Comparison of ENCODE assay signal across 8 cellular contexts in the genomic region with DNA sequence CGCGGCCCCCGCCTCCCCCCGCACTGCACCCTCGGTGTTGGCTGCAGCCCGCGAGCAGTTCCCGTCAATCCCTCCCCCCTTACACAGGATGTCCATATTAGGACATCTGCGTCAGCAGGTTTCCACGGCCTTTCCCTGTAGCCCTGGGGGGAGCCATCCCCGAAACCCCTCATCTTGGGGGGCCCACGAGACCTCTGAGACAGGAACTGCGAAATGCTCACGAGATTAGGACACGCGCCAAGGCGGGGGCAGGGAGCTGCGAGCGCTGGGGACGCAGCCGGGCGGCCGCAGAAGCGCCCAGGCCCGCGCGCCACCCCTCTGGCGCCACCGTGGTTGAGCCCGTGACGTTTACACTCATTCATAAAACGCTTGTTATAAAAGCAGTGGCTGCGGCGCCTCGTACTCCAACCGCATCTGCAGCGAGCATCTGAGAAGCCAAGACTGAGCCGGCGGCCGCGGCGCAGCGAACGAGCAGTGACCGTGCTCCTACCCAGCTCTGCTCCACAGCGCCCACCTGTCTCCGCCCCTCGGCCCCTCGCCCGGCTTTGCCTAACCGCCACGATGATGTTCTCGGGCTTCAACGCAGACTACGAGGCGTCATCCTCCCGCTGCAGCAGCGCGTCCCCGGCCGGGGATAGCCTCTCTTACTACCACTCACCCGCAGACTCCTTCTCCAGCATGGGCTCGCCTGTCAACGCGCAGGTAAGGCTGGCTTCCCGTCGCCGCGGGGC. TPM values are rescaled to one million over a fixed set of nuclear protein-coding genes. Genes with fewer than 3 reads are reported as not detected.
DNase-seq lines count a peak whose midpoint lies in the region; ATAC-seq and TF ChIP-seq lines count a peak whose summit lies in the region.

A gene (plus strand): TSS at position 407 of the 731 bp plus-strand sequence. CDS start 155 bp downstream, at position 562.

- DNase-seq in NCI-H748 (lab: John Stamatoyannopoulos, UW; ENCODE audit: unreplicated experiment): peak; percentile 96
- peak; percentile 88 for DNase-seq in activated CD4-positive, alpha-beta T cell treated with anti-CD3 and anti-CD28 coated beads, Interleukin-2, amount 50 U/mL, for 1 hour
- peak; percentile 93 to 95 for DNase-seq in left lung
- DNase-seq in stimulated activated CD4-positive, alpha-beta T cell treated with anti-CD3 and anti-CD28 coated beads, Interleukin-2, amount 100 ng/mL, for 4 hours (ENCODE audit: low read depth): peak; percentile 87

- peak within 1 kb of the TSS; percentile 90 for H3K4me3 Mint-ChIP-seq in dendritic cell treated with granulocyte-macrophage colony-stimulating factor and Interleukin-4, amounts not matched to agents 40 ng/mL and 50 ng/mL, for 4 days

- H3K27ac Mint-ChIP-seq in dendritic cell treated with granulocyte-macrophage colony-stimulating factor and Interleukin-4, amounts not matched to agents 40 ng/mL and 50 ng/mL, for 4 days: peak within 1 kb of the TSS; percentile 98

- intact Hi-C loops in dendritic cell treated with granulocyte-macrophage colony-stimulating factor and Interleukin-4, amounts not matched to agents 40 ng/mL and 50 ng/mL, for 4 days (cut with micrococcal nuclease): loop anchor here (5.0 kb wide), 1 partner anchor 91 kb away; no protein-coding TSS in a partner anchor
- intact Hi-C loops in left lung (cut with DNase I): no loop called here

- peaks cover 0 to 31% of the 10 kb centered on the region in 2 donors for H3K36me3 ChIP-seq in left lung

- H3K4me1 ChIP-seq in left lung: peaks cover 26 to 74% of the 10 kb centered on the region in 2 donors

- H3K36me3 Mint-ChIP-seq in dendritic cell treated with granulocyte-macrophage colony-stimulating factor and Interleukin-4, amounts not matched to agents 40 ng/mL and 50 ng/mL, for 4 days (ENCODE audit: low read depth): peaks cover 29% of the 10 kb centered on the region

- H3K9me3 ChIP-seq in left lung: no peaks in the 10 kb centered on the region

- peaks cover 72% of the 10 kb centered on the region for H3K4me1 Mint-ChIP-seq in dendritic cell treated with granulocyte-macrophage colony-stimulating factor and Interleukin-4, amounts not matched to agents 40 ng/mL and 50 ng/mL, for 4 days (ENCODE audit: low read depth)

- H3K27ac ChIP-seq in C4-2B: peak within 1 kb of the TSS; percentile 64
- peak within 1 kb of the TSS; percentile 99 to 100 for H3K27ac ChIP-seq in left lung

- peaks cover under 1% of the 10 kb centered on the region for H3K27me3 Mint-ChIP-seq in dendritic cell treated with granulocyte-macrophage colony-stimulating factor and Interleukin-4, amounts not matched to agents 40 ng/mL and 50 ng/mL, for 4 days

- no peaks in the 10 kb centered on the region for H3K9me3 Mint-ChIP-seq in dendritic cell treated with granulocyte-macrophage colony-stimulating factor and Interleukin-4, amounts not matched to agents 40 ng/mL and 50 ng/mL, for 4 days

- ATAC-seq in GM19395 (IDR thresholded peaks at IDR 0.05; ENCODE audit: unreplicated experiment) (peak; percentile 84), HG03521 (IDR thresholded peaks at IDR 0.05; ENCODE audit: unreplicated experiment) (peak; percentile 70), left lung (peak; percentile 71)

- no peak for TF ChIP-seq CTCF in C4-2B (conservative IDR thresholded peaks at IDR 0.05)
- TF ChIP-seq CTCF in left lung (IDR thresholded peaks at IDR 0.05): no peak

- H3K4me3 ChIP-seq in left lung: peak within 1 kb of the TSS; percentile 61 to 87

- no peaks in the 10 kb centered on the region for H3K27me3 ChIP-seq in left lung

RNA-seq across cellular contexts. Expression of the gene that starts here (rescaled TPM):
- total RNA-seq in left lung: 100 to 1,000 TPM in 1 of 2 donors, 10 to 100 TPM in 1; 92.2 to 264 TPM

Comparison
In these comparisons a context has a peak if more than half of its experiments do, and no peak if none do; other contexts are left out.
1. Peak in every context shown above with its lines: DNase-seq, ATAC-seq, H3K4me3 ChIP-seq and H3K27ac ChIP-seq.